In the genomic region with DNA sequence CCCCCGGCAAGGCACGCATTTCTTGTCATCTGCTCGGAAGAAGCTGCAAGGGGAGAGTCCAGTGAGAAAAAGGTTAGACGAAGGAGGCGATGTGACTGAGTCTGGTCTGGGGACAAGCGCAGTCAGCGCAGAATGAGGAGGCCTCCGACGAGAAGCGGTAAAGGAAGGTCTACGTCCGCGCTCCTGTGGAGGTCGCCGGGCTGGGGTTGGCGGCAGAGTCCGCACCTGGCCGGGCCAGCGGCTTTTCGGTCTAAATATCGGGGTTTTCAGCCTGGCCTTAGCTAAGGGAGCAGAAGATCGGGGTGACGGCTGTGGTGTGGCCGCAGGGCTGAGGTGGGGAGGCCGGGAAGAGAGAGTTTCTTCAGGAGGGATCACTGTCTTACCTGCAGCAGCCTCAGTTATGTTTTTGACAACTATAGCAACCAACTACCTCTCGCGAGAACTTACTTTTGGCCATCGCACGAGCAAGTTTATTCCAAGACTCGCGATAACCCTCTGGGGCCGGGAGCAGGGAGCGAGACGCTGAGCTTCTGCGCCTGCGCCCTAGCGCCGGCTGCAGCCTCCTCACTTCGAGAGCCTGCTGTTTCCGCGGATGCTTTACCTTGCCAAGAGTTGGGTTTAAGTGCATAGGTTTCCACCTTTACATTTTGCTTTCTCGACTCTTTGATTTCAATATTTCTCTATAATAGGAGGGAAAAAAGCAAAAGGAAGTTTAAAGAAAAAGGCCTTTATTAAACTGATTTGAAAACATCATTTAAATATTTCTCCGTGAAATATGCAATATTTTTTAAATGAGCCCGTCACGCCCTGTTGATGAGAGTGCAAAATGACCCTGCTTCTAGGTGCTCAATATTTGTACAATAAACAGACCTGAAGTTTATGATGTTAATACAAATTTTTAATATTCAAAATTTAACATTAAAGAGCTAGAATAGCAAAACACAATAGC, we compare ENCODE assay signal across 8 cellular contexts. TPM values are rescaled to one million over a fixed set of nuclear protein-coding genes. Genes with fewer than 3 reads are reported as not detected.
DNase-seq lines count a peak whose midpoint lies in the region; ATAC-seq and TF ChIP-seq lines count a peak whose summit lies in the region.

CFAP70 (minus strand) TSS at position 534 of the 949 bp plus-strand sequence. CDS start 4,068 bp downstream, outside the sequence.

- no peak for TF ChIP-seq POLR2A in Peyer's patch (IDR thresholded peaks at IDR 0.05)

- no peak for TF ChIP-seq CTCF in KMS-11 (conservative IDR thresholded peaks at IDR 0.05; ENCODE audit: low read depth, low read length)
- no peak for TF ChIP-seq CTCF in Peyer's patch (IDR thresholded peaks at IDR 0.05)

- H4K20me1 ChIP-seq in KMS-11 (ENCODE audit: insufficient read depth) = no peaks in the 10 kb centered on the region

- H3K9me3 ChIP-seq in Peyer's patch = no peaks in the 10 kb centered on the region

- H3K27ac ChIP-seq in KMS-11 (peak within 1 kb of the TSS; percentile 53), Peyer's patch (peak within 1 kb of the TSS; percentile 23 to 69 (median 50))

- H3K4me2 ChIP-seq in KMS-11 = peak within 1 kb of the TSS; percentile 95

- peak; percentile 91 for ATAC-seq in GM21723 (IDR thresholded peaks at IDR 0.05; ENCODE audit: unreplicated experiment)

- peak within 1 kb of the TSS; percentile 47 for H3K4me3 ChIP-seq in KMS-11 (IDR thresholded peaks at IDR 0.05; ENCODE audit: insufficient read depth, low read depth, low read length)
- peak within 1 kb of the TSS; percentile 70 to 84 (median 78) for H3K4me3 ChIP-seq in Peyer's patch

- peak within 1 kb of the TSS; percentile 71 for H3K9ac ChIP-seq in KMS-11

- H3K79me2 ChIP-seq in KMS-11 (ENCODE audit: insufficient read depth, low read depth) = no peaks in the 10 kb centered on the region

- H2AFZ ChIP-seq in KMS-11 (ENCODE audit: low read depth) = peak within 1 kb of the TSS; percentile 72

- H3K4me1 ChIP-seq in KMS-11 (ENCODE audit: low read depth, poor library complexity, severe bottlenecking) = peaks cover 11% of the 10 kb centered on the region
- no peaks in the 10 kb centered on the region for H3K4me1 ChIP-seq in Peyer's patch

- peak; percentile 99 for DNase-seq in DMS53 (lab: John Stamatoyannopoulos, UW)
- peak; percentile 83 to 96 (median 89) for DNase-seq in Peyer's patch
- DNase-seq in activated T-helper 1 cell treated with Interleukin-2 at 50 U/mL for 16 hours (ENCODE audit: low read depth) = peak; percentile 86
- DNase-seq in fibroblast of gingiva (ENCODE audit: low read depth) = peak; percentile 94
- DNase-seq in myocyte (ENCODE audit: low read depth) = peak; percentile 97
- peak; percentile 72 for DNase-seq in stimulated activated CD8-positive, alpha-beta memory T cell treated with anti-CD3 and anti-CD28 coated beads, Interleukin-7, amount 100 ng/mL, for 24 hours (ENCODE audit: low read depth)

- no peaks in the 10 kb centered on the region for H3K36me3 ChIP-seq in KMS-11 (ENCODE audit: insufficient read depth)
- H3K36me3 ChIP-seq in Peyer's patch = no peaks in the 10 kb centered on the region

- H3K27me3 ChIP-seq in KMS-11 (ENCODE audit: insufficient read depth, low read depth) = no peaks in the 10 kb centered on the region
- no peaks in the 10 kb centered on the region for H3K27me3 ChIP-seq in Peyer's patch

RNA-seq across cellular contexts. Expression of gene CFAP70, which starts in this region (rescaled TPM):
- total RNA-seq in Peyer's patch = 1 to 10 TPM in 3 of 4 donors, under 1 TPM in 1; 0.88 to 5.8 (median 2.5) TPM
- total RNA-seq in myocyte = 1.0 and 1.8 TPM in 2 replicates
- polyA plus RNA-seq in myocyte (2012) = 2.1 TPM

Comparison
In these comparisons a context has a peak if more than half of its experiments do, and no peak if none do; other contexts are left out.
1. Peak in every context shown above with its lines: DNase-seq, ATAC-seq, H3K4me3 ChIP-seq and H3K27ac ChIP-seq.